Comparison of ENCODE assay signal across 24 cellular contexts in the genomic region with DNA sequence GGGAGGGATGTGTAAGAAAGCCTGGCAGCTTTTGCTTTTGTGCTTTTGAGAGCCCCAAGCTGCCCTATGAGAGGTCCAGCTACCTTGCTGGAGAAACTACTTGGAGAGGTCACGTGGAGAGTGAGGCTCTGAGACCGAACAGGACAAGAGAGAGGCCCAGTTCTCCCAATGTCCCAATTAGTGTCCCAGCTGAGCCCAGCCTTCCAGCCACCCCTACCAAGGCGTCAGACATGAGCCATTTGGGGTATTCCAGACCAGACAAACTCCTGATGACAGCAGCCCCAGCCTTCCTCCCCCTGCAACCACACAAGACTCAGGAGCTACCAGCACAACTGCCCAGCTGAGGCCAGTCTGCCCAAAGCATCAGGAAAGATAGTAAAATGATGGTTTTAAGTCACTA.
"Had no signal": no experiment of that assay in that cellular context is flagged by ENCODE, and none has a peak within 500 bp of the region (broad histone marks: within the 10 kb centered on the region; RNA-seq: fewer than 3 reads in every experiment).

No MANE protein-coding gene starts in this region.

- H3K27me3 Mint-ChIP-seq: stimulated activated naive CD8-positive, alpha-beta T cell treated with anti-CD3 and anti-CD28 coated beads, Interleukin-15, amount 100 ng/mL, for 72 hours; type B pancreatic cell had no signal

- H3K36me3 Mint-ChIP-seq: stimulated activated effector memory CD8-positive, alpha-beta T cell treated with anti-CD3 and anti-CD28 coated beads, Interleukin-12 subunit alpha, Interleukin-12 subunit beta, amount 100 ng/mL, for 72 hours had no signal

- H3K36me3 ChIP-seq: left lung, vagina had no signal

- DNase-seq: activated CD4-positive, alpha-beta T cell treated with anti-CD3 and anti-CD28 coated beads for 48 hours; activated CD4-positive, alpha-beta T cell treated with anti-CD3 and anti-CD28 coated beads, Interleukin-2, amount 50 U/mL, for 48 hours; activated CD8-positive, alpha-beta memory T cell treated with anti-CD3 and anti-CD28 coated beads for 24 hours; activated gamma-delta T cell; activated naive CD4-positive, alpha-beta T cell treated with anti-CD3 and anti-CD28 coated beads, Interleukin-2, amount 50 U/mL, for 16 hours; amniotic stem cell; caudate nucleus; cortex of kidney; foreskin melanocyte; left lung; mucosa of descending colon; small intestine; stimulated activated CD4-positive, alpha-beta T cell treated with anti-CD3 and anti-CD28 coated beads, Interleukin-4, amount 100 ng/mL, for 24 hours; stimulated activated naive CD8-positive, alpha-beta T cell treated with anti-CD3 and anti-CD28 coated beads, Interleukin-15, amount 100 ng/mL, for 72 hours; T-helper 1 cell had no signal

- H3K27ac Mint-ChIP-seq: stimulated activated effector memory CD8-positive, alpha-beta T cell treated with anti-CD3 and anti-CD28 coated beads, Interleukin-12 subunit alpha, Interleukin-12 subunit beta, amount 100 ng/mL, for 72 hours; type B pancreatic cell had no signal

- H3K27me3 ChIP-seq: left lung, vagina had no signal

- ATAC-seq: esophagus mucosa, left lung, mucosa of descending colon, sciatic nerve had no signal

- H3K9me3 ChIP-seq: left lung, mucosa of descending colon, vagina had no signal

- FAIRE-seq: astrocyte, islet of Langerhans, small intestine had no signal

- H3K4me3 ChIP-seq: left lung, lung, mucosa of descending colon, vagina had no signal

- H3K9me3 Mint-ChIP-seq: stimulated activated effector memory CD8-positive, alpha-beta T cell treated with anti-CD3 and anti-CD28 coated beads, Interleukin-12 subunit alpha, Interleukin-12 subunit beta, amount 100 ng/mL, for 72 hours; stimulated activated naive CD8-positive, alpha-beta T cell treated with anti-CD3 and anti-CD28 coated beads, Interleukin-15, amount 100 ng/mL, for 72 hours; type B pancreatic cell had no signal

- H3K4me3 Mint-ChIP-seq: stimulated activated effector memory CD8-positive, alpha-beta T cell treated with anti-CD3 and anti-CD28 coated beads, Interleukin-12 subunit alpha, Interleukin-12 subunit beta, amount 100 ng/mL, for 72 hours; stimulated activated naive CD8-positive, alpha-beta T cell treated with anti-CD3 and anti-CD28 coated beads, Interleukin-15, amount 100 ng/mL, for 72 hours; type B pancreatic cell had no signal

- H3K4me1 Mint-ChIP-seq: stimulated activated effector memory CD8-positive, alpha-beta T cell treated with anti-CD3 and anti-CD28 coated beads, Interleukin-12 subunit alpha, Interleukin-12 subunit beta, amount 100 ng/mL, for 72 hours had no signal

- H3K27ac ChIP-seq: left lung, vagina, VCaP had no signal
